ENCODE assay signal across 1 cellular context in genomic region chr16:66946541-66946940, GRCh38.
TF ChIP-seq lines count a peak whose summit lies in the region.

No MANE protein-coding gene starts in this region.

TF ChIP-seq in SK-N-SH treated with all-trans-retinoic acid at 6 μM for 48 hours, 23 proteins besides CTCF, POLR2A, EP300 and RAD21 (continued from another document):
- TF ChIP-seq ESRRG (CRISPR knock-in tag; IDR thresholded peaks at IDR 0.05) = no peak
- no peak for TF ChIP-seq GLIS3 (CRISPR knock-in tag; IDR thresholded peaks at IDR 0.05)
- no peak for TF ChIP-seq SNAI2 (CRISPR knock-in tag; IDR thresholded peaks at IDR 0.05)
